1 cellular context compared by ENCODE assay signal in genomic region chr6:10505529-10505928, GRCh38.
TF ChIP-seq lines count a peak whose summit lies in the region.

No MANE protein-coding gene starts in this region.

TF ChIP-seq in HepG2, 621 proteins besides CTCF, POLR2A, EP300 and RAD21 (continued from another document and continues in another):
- TF ChIP-seq, protein P1, sequence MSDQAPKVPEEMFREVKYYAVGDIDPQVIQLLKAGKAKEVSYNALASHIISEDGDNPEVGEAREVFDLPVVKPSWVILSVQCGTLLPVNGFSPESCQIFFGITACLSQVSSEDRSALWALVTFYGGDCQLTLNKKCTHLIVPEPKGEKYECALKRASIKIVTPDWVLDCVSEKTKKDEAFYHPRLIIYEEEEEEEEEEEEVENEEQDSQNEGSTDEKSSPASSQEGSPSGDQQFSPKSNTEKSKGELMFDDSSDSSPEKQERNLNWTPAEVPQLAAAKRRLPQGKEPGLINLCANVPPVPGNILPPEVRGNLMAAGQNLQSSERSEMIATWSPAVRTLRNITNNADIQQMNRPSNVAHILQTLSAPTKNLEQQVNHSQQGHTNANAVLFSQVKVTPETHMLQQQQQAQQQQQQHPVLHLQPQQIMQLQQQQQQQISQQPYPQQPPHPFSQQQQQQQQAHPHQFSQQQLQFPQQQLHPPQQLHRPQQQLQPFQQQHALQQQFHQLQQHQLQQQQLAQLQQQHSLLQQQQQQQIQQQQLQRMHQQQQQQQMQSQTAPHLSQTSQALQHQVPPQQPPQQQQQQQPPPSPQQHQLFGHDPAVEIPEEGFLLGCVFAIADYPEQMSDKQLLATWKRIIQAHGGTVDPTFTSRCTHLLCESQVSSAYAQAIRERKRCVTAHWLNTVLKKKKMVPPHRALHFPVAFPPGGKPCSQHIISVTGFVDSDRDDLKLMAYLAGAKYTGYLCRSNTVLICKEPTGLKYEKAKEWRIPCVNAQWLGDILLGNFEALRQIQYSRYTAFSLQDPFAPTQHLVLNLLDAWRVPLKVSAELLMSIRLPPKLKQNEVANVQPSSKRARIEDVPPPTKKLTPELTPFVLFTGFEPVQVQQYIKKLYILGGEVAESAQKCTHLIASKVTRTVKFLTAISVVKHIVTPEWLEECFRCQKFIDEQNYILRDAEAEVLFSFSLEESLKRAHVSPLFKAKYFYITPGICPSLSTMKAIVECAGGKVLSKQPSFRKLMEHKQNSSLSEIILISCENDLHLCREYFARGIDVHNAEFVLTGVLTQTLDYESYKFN (CRISPR knock-in tag; conservative IDR thresholded peaks at IDR 0.05): peak; percentile 89
- TF ChIP-seq SRY (CRISPR knock-in tag; IDR thresholded peaks at IDR 0.05) (no peak), ZBED4 (CRISPR knock-in tag; IDR thresholded peaks at IDR 0.05; ENCODE audit: borderline replicate concordance) (no peak), CERS6 (CRISPR knock-in tag; IDR thresholded peaks at IDR 0.05) (no peak), ZNF704 (CRISPR knock-in tag; IDR thresholded peaks at IDR 0.05; ENCODE audit: borderline replicate concordance) (no peak), ZNF576 (CRISPR knock-in tag; IDR thresholded peaks at IDR 0.05) (no peak), FOSL2 (CRISPR knock-in tag; IDR thresholded peaks at IDR 0.05) (peak; percentile 79), ZNF335 (CRISPR knock-in tag; IDR thresholded peaks at IDR 0.05) (peak; percentile 93), DMAP1 (CRISPR knock-in tag; IDR thresholded peaks at IDR 0.05) (peak; percentile 49; the same call in 1 of the 2 replicates), ZNF326 (CRISPR knock-in tag; IDR thresholded peaks at IDR 0.05; ENCODE audit: borderline replicate concordance) (no peak), RAD51 (IDR thresholded peaks at IDR 0.05; ENCODE audit: borderline replicate concordance) (no peak), MNT (IDR thresholded peaks at IDR 0.05) (no peak), DBP (CRISPR knock-in tag; IDR thresholded peaks at IDR 0.05; ENCODE audit: not compliant biosample characterization) (no peak), YEATS2 (CRISPR knock-in tag; IDR thresholded peaks at IDR 0.05; ENCODE audit: borderline replicate concordance) (no peak), HOXA5 (CRISPR knock-in tag; IDR thresholded peaks at IDR 0.05) (peak; percentile 81; the same call in 1 of the 2 replicates), CCAR2 (optimal IDR thresholded peaks at IDR 0.05; ENCODE audit: low read depth, low read length) (no peak), THRA (CRISPR knock-in tag; IDR thresholded peaks at IDR 0.05; ENCODE audit: borderline replicate concordance) (peak; percentile 75; the same call in 1 of the 2 replicates), RFXAP (CRISPR knock-in tag; IDR thresholded peaks at IDR 0.05; ENCODE audit: borderline replicate concordance) (peak; percentile 95), ZNF281 (CRISPR knock-in tag; IDR thresholded peaks at IDR 0.05; ENCODE audit: borderline replicate concordance) (no peak; the same call in 1 of the 2 replicates), ZNF737 (CRISPR knock-in tag; IDR thresholded peaks at IDR 0.05; ENCODE audit: borderline replicate concordance) (no peak), FOXK1 (CRISPR knock-in tag; IDR thresholded peaks at IDR 0.05; ENCODE audit: borderline replicate concordance, low read depth) (peak; percentile 91), ZNF12 (CRISPR knock-in tag; IDR thresholded peaks at IDR 0.05) (no peak; the same call in 1 of the 2 replicates)
- TF ChIP-seq, protein P2, sequence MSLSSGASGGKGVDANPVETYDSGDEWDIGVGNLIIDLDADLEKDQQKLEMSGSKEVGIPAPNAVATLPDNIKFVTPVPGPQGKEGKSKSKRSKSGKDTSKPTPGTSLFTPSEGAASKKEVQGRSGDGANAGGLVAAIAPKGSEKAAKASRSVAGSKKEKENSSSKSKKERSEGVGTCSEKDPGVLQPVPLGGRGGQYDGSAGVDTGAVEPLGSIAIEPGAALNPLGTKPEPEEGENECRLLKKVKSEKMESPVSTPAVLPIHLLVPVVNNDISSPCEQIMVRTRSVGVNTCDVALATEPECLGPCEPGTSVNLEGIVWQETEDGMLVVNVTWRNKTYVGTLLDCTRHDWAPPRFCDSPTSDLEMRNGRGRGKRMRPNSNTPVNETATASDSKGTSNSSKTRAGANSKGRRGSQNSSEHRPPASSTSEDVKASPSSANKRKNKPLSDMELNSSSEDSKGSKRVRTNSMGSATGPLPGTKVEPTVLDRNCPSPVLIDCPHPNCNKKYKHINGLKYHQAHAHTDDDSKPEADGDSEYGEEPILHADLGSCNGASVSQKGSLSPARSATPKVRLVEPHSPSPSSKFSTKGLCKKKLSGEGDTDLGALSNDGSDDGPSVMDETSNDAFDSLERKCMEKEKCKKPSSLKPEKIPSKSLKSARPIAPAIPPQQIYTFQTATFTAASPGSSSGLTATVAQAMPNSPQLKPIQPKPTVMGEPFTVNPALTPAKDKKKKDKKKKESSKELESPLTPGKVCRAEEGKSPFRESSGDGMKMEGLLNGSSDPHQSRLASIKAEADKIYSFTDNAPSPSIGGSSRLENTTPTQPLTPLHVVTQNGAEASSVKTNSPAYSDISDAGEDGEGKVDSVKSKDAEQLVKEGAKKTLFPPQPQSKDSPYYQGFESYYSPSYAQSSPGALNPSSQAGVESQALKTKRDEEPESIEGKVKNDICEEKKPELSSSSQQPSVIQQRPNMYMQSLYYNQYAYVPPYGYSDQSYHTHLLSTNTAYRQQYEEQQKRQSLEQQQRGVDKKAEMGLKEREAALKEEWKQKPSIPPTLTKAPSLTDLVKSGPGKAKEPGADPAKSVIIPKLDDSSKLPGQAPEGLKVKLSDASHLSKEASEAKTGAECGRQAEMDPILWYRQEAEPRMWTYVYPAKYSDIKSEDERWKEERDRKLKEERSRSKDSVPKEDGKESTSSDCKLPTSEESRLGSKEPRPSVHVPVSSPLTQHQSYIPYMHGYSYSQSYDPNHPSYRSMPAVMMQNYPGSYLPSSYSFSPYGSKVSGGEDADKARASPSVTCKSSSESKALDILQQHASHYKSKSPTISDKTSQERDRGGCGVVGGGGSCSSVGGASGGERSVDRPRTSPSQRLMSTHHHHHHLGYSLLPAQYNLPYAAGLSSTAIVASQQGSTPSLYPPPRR (CRISPR knock-in tag; IDR thresholded peaks at IDR 0.05; ENCODE audit: borderline replicate concordance): peak; percentile 87
- TF ChIP-seq, protein P3, sequence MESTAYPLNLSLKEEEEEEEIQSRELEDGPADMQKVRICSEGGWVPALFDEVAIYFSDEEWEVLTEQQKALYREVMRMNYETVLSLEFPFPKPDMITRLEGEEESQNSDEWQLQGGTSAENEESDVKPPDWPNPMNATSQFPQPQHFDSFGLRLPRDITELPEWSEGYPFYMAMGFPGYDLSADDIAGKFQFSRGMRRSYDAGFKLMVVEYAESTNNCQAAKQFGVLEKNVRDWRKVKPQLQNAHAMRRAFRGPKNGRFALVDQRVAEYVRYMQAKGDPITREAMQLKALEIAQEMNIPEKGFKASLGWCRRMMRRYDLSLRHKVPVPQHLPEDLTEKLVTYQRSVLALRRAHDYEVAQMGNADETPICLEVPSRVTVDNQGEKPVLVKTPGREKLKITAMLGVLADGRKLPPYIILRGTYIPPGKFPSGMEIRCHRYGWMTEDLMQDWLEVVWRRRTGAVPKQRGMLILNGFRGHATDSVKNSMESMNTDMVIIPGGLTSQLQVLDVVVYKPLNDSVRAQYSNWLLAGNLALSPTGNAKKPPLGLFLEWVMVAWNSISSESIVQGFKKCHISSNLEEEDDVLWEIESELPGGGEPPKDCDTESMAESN (CRISPR knock-in tag; conservative IDR thresholded peaks at IDR 0.05): peak; percentile 80
- TF ChIP-seq, protein P4, sequence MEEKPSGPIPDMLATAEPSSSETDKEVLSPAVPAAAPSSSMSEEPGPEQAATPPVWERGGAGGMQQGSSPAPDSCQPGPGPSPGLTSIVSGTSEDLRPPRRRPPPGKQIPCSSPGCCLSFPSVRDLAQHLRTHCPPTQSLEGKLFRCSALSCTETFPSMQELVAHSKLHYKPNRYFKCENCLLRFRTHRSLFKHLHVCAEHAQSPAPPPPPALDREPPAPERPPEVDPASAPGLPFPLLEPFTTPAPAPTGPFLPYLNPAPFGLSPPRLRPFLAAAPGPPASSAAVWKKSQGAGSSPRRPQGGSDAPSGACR (CRISPR knock-in tag; IDR thresholded peaks at IDR 0.05): no peak
